Comparison of ENCODE assay signal across 8 cellular contexts in genomic region chr3:57755368-57756021, GRCh38. TPM values are rescaled to one million over a fixed set of nuclear protein-coding genes. Genes with fewer than 3 reads are reported as not detected.
A peak's percentile ranks its signal among the peaks of the same experiment; 100 is the strongest.
DNase-seq lines count a peak whose midpoint lies in the region; ATAC-seq and TF ChIP-seq lines count a peak whose summit lies in the region.

No MANE protein-coding gene starts in this region.

- POLR2A ChIA-PET in A673 (lab: Charles Lee; ENCODE audit: low non-redundant PET), result interaction anchor here (0.7 kb wide), 1 partner anchor 10 kb away, joined by 3 read pairs; no protein-coding TSS in a partner anchor
- POLR2A ChIA-PET in activated CD4-positive, alpha-beta memory T cell treated with anti-CD3 and anti-CD28 coated beads for 36 hours (lab: Charles Lee), result interaction anchor here (0.6 to 1.9 kb wide), 6 partner anchors 59 to 1491 kb away, joined by 3 to 13 read pairs (median 3); partner anchors contain the start of genes ARF4, DENND6A, HTD2 and RPP14

- peak; percentile 44 for ATAC-seq in HG02623 (IDR thresholded peaks at IDR 0.05; ENCODE audit: unreplicated experiment)

- H3K4me1 ChIP-seq in A673 (ENCODE audit: insufficient read depth, low read length, poor library complexity, severe bottlenecking) (no peaks in the 10 kb centered on the region), esophagus squamous epithelium (peaks cover 0 to 79% (median 25%) of the 10 kb centered on the region in 3 donors), urinary bladder (ENCODE audit: insufficient read depth) (peaks cover 2% of the 10 kb centered on the region)

- H3K79me2 ChIP-seq in neural cell (replicated peaks; ENCODE audit: insufficient read depth, low read length), result peaks cover 33% of the 10 kb centered on the region

- H4K20me1 ChIP-seq in neural cell (ENCODE audit: insufficient read depth), result peaks cover 7% of the 10 kb centered on the region

- peak overlapping the region; percentile 86 for H3K9ac ChIP-seq in neural cell (ENCODE audit: low read length)

- no peaks in the 10 kb centered on the region for H3K27me3 Mint-ChIP-seq in activated CD4-positive, alpha-beta memory T cell treated with anti-CD3 and anti-CD28 coated beads for 36 hours

- no peaks in the 10 kb centered on the region for H3K9me3 Mint-ChIP-seq in activated CD4-positive, alpha-beta memory T cell treated with anti-CD3 and anti-CD28 coated beads for 36 hours

- TSS peak; percentile 48 for BruUV-seq in A673 (replicated peaks; lab: Mats Ljungman, UMichigan)

- H3K27me3 ChIP-seq in A673 (replicated peaks; ENCODE audit: insufficient read depth, low read depth, low read length, poor library complexity) (no peaks in the 10 kb centered on the region), esophagus squamous epithelium (no peaks in the 10 kb centered on the region), neural cell (ENCODE audit: insufficient read depth, low read depth, low read length) (no peaks in the 10 kb centered on the region)

- H3K9me3 ChIP-seq in A673 (ENCODE audit: low read depth, low read length, poor library complexity, severe bottlenecking) (no peaks in the 10 kb centered on the region), esophagus squamous epithelium (no peaks in the 10 kb centered on the region), neural cell (ENCODE audit: low read length) (no peaks in the 10 kb centered on the region)

- H3K4me1 Mint-ChIP-seq in activated CD4-positive, alpha-beta memory T cell treated with anti-CD3 and anti-CD28 coated beads for 36 hours (ENCODE audit: low read depth), result peaks cover 36% of the 10 kb centered on the region

- no peak for TF ChIP-seq RAD21 in neural cell (conservative IDR thresholded peaks at IDR 0.05)

- no peaks in the 10 kb centered on the region for H3K9me2 ChIP-seq in neural cell (ENCODE audit: insufficient read depth, low read length)

- H3K27ac Mint-ChIP-seq in activated CD4-positive, alpha-beta memory T cell treated with anti-CD3 and anti-CD28 coated beads for 36 hours, result peak overlapping the region; percentile 98

- 0 to 2% methylated on average over 11 of the region's 11 CpGs for WGBS in esophagus squamous epithelium, 2 donors
- 4% methylated on average over 11 of the region's 11 CpGs for WGBS in urinary bladder

- no peaks in the 10 kb centered on the region for H3F3A ChIP-seq in neural cell (ENCODE audit: insufficient read depth, low read length, poor library complexity, severe bottlenecking)

- H3K36me3 Mint-ChIP-seq in activated CD4-positive, alpha-beta memory T cell treated with anti-CD3 and anti-CD28 coated beads for 36 hours, result peaks cover 22% of the 10 kb centered on the region

- intact Hi-C loops in A673 (cut with micrococcal nuclease; ENCODE audit: unreplicated experiment) (no loop called here), esophagus squamous epithelium (cut with DNase I) (loop anchor here (2.0 to 5.0 kb wide), 2 partner anchors 63 to 158 kb away; partner anchors contain the start of genes ARF4 and DENND6A)
- intact Hi-C loops in activated CD4-positive, alpha-beta memory T cell treated with anti-CD3 and anti-CD28 coated beads for 36 hours (cut with micrococcal nuclease), result loop anchor here (1.0 to 10.0 kb wide), 8 partner anchors 50 to 677 kb away; partner anchors contain the start of genes APPL1, ARF4, PDE12 and PDHB

- DNase-seq in A673 (ENCODE audit: low spot score), result peak; percentile 51
- peak; percentile 33 for DNase-seq in GM12864 (ENCODE audit: low read depth)
- DNase-seq in NAMALWA (ENCODE audit: low spot score), result peak; percentile 65
- DNase-seq in activated CD4-positive, alpha-beta memory T cell treated with anti-CD3 and anti-CD28 coated beads for 36 hours, result no peak
- DNase-seq in esophagus squamous epithelium (lab: John Stamatoyannopoulos, UW), result no peak

- peak overlapping the region; percentile 97 for H3K4me3 Mint-ChIP-seq in activated CD4-positive, alpha-beta memory T cell treated with anti-CD3 and anti-CD28 coated beads for 36 hours

- H3K27ac ChIP-seq in A673 (ENCODE audit: low read depth, low read length, poor library complexity, severe bottlenecking) (peak overlapping the region; percentile 94), esophagus squamous epithelium (peak overlapping the region; percentile 95 to 98 (median 97)), neural cell (ENCODE audit: low read length) (peak overlapping the region; percentile 42), urinary bladder (ENCODE audit: low read depth) (peak overlapping the region; percentile 24)

- peak overlapping the region; percentile 62 for H3K4me2 ChIP-seq in neural cell (ENCODE audit: low read length)

- CTCF ChIA-PET in A673 (lab: Charles Lee), result no interaction called here
- CTCF ChIA-PET in activated CD4-positive, alpha-beta memory T cell treated with anti-CD3 and anti-CD28 coated beads for 36 hours (lab: Charles Lee), result interaction anchor here (0.9 to 1.4 kb wide), 4 partner anchors 32 to 358 kb away, joined by 3 to 8 read pairs (median 4); partner anchors contain the start of gene PDE12

- TF ChIP-seq CTCF in A673 (conservative IDR thresholded peaks at IDR 0.05; ENCODE audit: low read depth, low read length) (no peak), GM12864 (IDR thresholded peaks at IDR 0.05; ENCODE audit: low read depth, low read length, missing control alignments) (peak; percentile 43), esophagus squamous epithelium (IDR thresholded peaks at IDR 0.05) (peak in 4 of 6 experiments; percentile 21 to 56 (median 44)), neural cell (IDR thresholded peaks at IDR 0.05; ENCODE audit: poor library complexity, severe bottlenecking) (peak; percentile 9)

- H3K36me3 ChIP-seq in A673 (ENCODE audit: insufficient read depth, low read length, poor library complexity, severe bottlenecking) (no peaks in the 10 kb centered on the region), esophagus squamous epithelium (peaks cover 0 to 11% (median 0%) of the 10 kb centered on the region in 3 donors), neural cell (ENCODE audit: insufficient read depth, low read length) (no peaks in the 10 kb centered on the region), urinary bladder (ENCODE audit: insufficient read depth) (no peaks in the 10 kb centered on the region)

- peak overlapping the region; percentile 77 for H3K4me3 ChIP-seq in A673 (ENCODE audit: low read depth, low read length, poor library complexity, severe bottlenecking)
- peak overlapping the region; percentile 98 for H3K4me3 ChIP-seq in GM12864 (ENCODE audit: low read depth, low read length)
- H3K4me3 ChIP-seq in esophagus squamous epithelium, result peak overlapping the region; percentile 90 to 98 (median 98)
- peak overlapping the region; percentile 96 for H3K4me3 ChIP-seq in neural cell (ENCODE audit: low read length)
- H3K4me3 ChIP-seq in urinary bladder (ENCODE audit: low read depth, low read length), result peak overlapping the region; percentile 80

- TF ChIP-seq POLR2A in esophagus squamous epithelium (IDR thresholded peaks at IDR 0.05), result no peak

- peak overlapping the region; percentile 67 for H2AFZ ChIP-seq in neural cell (ENCODE audit: low read depth, low read length)

- no peak for TF ChIP-seq EP300 in neural cell (conservative IDR thresholded peaks at IDR 0.05; ENCODE audit: poor library complexity, severe bottlenecking)

TF ChIP-seq in neural cell, 6 proteins besides CTCF, POLR2A, EP300 and RAD21:
- no peak for TF ChIP-seq TAF1 (IDR thresholded peaks at IDR 0.05; ENCODE audit: low read depth)
- TF ChIP-seq SMC3 (conservative IDR thresholded peaks at IDR 0.05; ENCODE audit: poor library complexity), result no peak
- no peak for TF ChIP-seq MXI1 (conservative IDR thresholded peaks at IDR 0.05; ENCODE audit: poor library complexity, severe bottlenecking)
- no peak for TF ChIP-seq EZH2 (IDR thresholded peaks at IDR 0.05; ENCODE audit: borderline replicate concordance, insufficient read depth, low read length, poor library complexity, severe bottlenecking)
- TF ChIP-seq POLR2AphosphoS5 (IDR thresholded peaks at IDR 0.05), result no peak
- no peak for TF ChIP-seq REST (IDR thresholded peaks at IDR 0.05; ENCODE audit: borderline replicate concordance)

RNA-seq across cellular contexts. Expression of gene SLMAP, which starts 0.6 kb away (rescaled TPM):
- total RNA-seq in A673 (2021) (32.4 and 34.4 TPM in 2 replicates), esophagus squamous epithelium (100 to 1,000 TPM in 1 of 4 donors, 10 to 100 TPM in 3; 46.9 to 162 (median 67.9) TPM), urinary bladder (559 TPM)
- total RNA-seq in activated CD4-positive, alpha-beta memory T cell treated with anti-CD3 and anti-CD28 coated beads for 36 hours, result 10 to 100 TPM; 42.5 to 43.9 TPM
- polyA plus RNA-seq in neural cell (28.2 and 42.1 TPM in 2 replicates), urinary bladder (242 TPM)
- polyA minus RNA-seq in neural cell, result 59.6 and 69.1 TPM in 2 replicates

Comparison
In these comparisons a context has a peak if more than half of its experiments do, and no peak if none do; other contexts are left out.
1. DNase-seq: peak in A673 (single experiment), GM12864 (single experiment) and NAMALWA (single experiment); none in activated CD4-positive, alpha-beta memory T cell treated with anti-CD3 and anti-CD28 coated beads for 36 hours (single experiment) and esophagus squamous epithelium (single experiment).
2. H3K27ac ChIP-seq: peak in every context shown above with its lines; median percentile 97 in esophagus squamous epithelium; 94 in A673; 42 in neural cell; 24 in urinary bladder.
3. Peak in every context shown above with its lines, with median percentiles within 50 percentile points of each other: H3K4me3 ChIP-seq.